ENCODE assay signal across 1 cellular context in the genomic region with DNA sequence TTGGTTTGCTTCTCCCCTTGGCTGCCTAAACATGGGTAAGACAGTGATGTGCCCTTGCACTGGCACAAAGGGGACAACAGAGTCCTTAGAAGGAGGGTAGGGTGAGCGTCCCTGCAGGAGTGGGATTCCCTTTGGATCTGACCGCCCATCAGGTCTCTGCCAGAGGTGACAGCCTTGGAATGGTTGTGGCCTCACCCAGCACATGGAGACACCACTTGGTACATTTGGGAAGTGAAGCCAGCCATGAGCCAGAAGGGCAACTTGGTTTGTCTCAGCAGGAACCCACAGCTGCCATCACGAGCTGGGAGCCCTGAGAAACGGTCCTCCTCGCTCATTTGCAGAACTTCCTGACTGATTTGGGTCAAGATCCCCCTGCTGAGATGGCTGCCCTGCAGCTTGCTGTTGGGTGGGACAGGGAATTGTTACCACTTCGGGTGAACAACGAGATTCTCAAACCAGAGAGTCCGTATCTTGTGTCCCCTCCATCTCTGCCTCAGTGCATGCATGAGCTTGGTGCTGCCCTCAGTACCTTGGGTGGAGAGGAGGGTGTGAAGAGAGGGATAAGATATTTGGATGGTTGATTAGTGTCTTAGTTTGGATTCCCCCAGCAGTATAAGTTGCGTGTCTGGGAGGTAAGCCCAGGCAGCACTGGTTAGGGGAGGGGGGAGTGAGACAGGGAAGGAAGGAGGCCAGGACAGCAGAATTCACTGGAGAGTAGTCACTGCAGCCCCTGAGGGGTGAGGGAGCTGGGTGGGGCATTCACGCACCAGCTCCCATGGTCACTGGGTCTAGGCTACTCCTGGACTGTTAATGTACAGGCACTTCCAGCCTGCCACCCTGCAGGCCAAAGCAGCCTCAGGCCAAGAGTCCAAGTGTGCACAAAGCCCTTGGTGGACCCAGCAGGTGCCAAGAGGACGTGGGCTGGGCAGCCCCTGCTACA.
TF ChIP-seq lines count a peak whose summit lies in the region.

No MANE protein-coding gene starts in this region.

TF ChIP-seq in H1, 55 proteins besides CTCF, POLR2A, EP300 and RAD21:
- TF ChIP-seq SP1 (IDR thresholded peaks at IDR 0.05; ENCODE audit: low read depth, low read length): no peak
- no peak for TF ChIP-seq RNF2 (IDR thresholded peaks at IDR 0.05; ENCODE audit: borderline replicate concordance, low read depth, low read length, missing control alignments, poor library complexity, severe bottlenecking)
- no peak for TF ChIP-seq SIN3A (conservative IDR thresholded peaks at IDR 0.05 in 1 of 2, IDR thresholded peaks at IDR 0.05 in 1 of 2; ENCODE audit: low read depth in 1 of 2, low read length in 2 of 2)
- no peak for TF ChIP-seq CHD1 (IDR thresholded peaks at IDR 0.05; ENCODE audit: low read depth, low read length)
- no peak for TF ChIP-seq HDAC2 (IDR thresholded peaks at IDR 0.05; ENCODE audit: borderline replicate concordance in 1 of 2, low read depth in 2 of 2, low read length in 2 of 2)
- no peak for TF ChIP-seq KDM4A (IDR thresholded peaks at IDR 0.05; ENCODE audit: low read depth, low read length, severe bottlenecking)
- no peak for TF ChIP-seq GABPA (IDR thresholded peaks at IDR 0.05; ENCODE audit: borderline replicate concordance, insufficient read depth, low read length)
- no peak for TF ChIP-seq SUZ12 (IDR thresholded peaks at IDR 0.05; ENCODE audit: low read length)
- TF ChIP-seq NRF1 (IDR thresholded peaks at IDR 0.05; ENCODE audit: low read depth, low read length): no peak
- no peak for TF ChIP-seq TAF1 (IDR thresholded peaks at IDR 0.05; ENCODE audit: low read depth, low read length)
- no peak for TF ChIP-seq TAF7 (optimal IDR thresholded peaks at IDR 0.05; ENCODE audit: borderline replicate concordance, low read depth, low read length)
- TF ChIP-seq JUND (IDR thresholded peaks at IDR 0.05; ENCODE audit: low read length): no peak
- no peak for TF ChIP-seq CHD2 (IDR thresholded peaks at IDR 0.05; ENCODE audit: low read length)
- TF ChIP-seq RXRA (IDR thresholded peaks at IDR 0.05; ENCODE audit: insufficient read depth, low read depth, low read length): no peak
- TF ChIP-seq TCF12 (IDR thresholded peaks at IDR 0.05; ENCODE audit: low read depth, low read length): no peak
- no peak for TF ChIP-seq SIRT6 (IDR thresholded peaks at IDR 0.05; ENCODE audit: low read length)
- no peak for TF ChIP-seq ASH2L (IDR thresholded peaks at IDR 0.05; ENCODE audit: low read length)
